29 cellular contexts compared by ENCODE assay signal in the genomic region with DNA sequence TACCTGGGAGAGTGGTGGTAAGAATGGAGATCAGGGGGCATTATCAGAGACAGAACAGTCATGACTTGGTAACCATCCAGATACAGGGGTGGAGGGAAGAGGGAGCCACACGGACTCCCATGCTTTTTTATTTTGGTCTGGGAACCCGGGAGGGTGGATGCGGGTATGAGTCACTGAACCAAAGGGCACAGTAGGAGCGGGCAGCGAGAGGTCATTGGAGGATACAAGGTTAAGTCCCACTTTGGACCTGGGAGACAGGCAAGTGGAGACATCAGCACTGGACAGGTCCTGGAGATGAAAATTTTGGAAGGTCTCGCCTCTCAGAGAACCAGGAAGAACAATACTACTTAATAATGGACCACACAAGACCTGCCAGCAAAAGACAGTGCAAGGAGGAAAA. TPM values are rescaled to one million over a fixed set of nuclear protein-coding genes. Genes with fewer than 3 reads are reported as not detected.
DNase-seq lines count a peak whose midpoint lies in the region; ATAC-seq and TF ChIP-seq lines count a peak whose summit lies in the region.
"Had no signal": no experiment of that assay in that cellular context is flagged by ENCODE, and none has a peak within 500 bp of the region (broad histone marks: within the 10 kb centered on the region; RNA-seq: fewer than 3 reads in every experiment).

No MANE protein-coding gene starts in this region.

- TF ChIP-seq POLR2A in right lobe of liver (IDR thresholded peaks at IDR 0.05), result no peak

- 49% methylated on average over 5 of the region's 6 CpGs for WGBS in right lobe of liver (ENCODE audit: insufficient coverage, low coverage, low lambda C conversion rate, missing lambda C conversion rate)

- H3K4me3 ChIP-seq in right lobe of liver (no peak overlapping the region), MM.1S (ENCODE audit: low read length) (no peak overlapping the region)
- H3K4me3 ChIP-seq: BLaER1 treated with 17β-estradiol and CSF1 and Interleukin-3, amounts not matched to agents 10 nM and 100 nM; colonic mucosa; sigmoid colon; tibial nerve had no signal

- intact Hi-C loops in left ventricle myocardium superior (cut with micrococcal nuclease), result no loop called here
- intact Hi-C loops in cardiac septum (cut with DNase I), result no loop called here
- intact Hi-C loops in right lobe of liver (cut with DNase I), result no loop called here

- H3K27ac ChIP-seq in right lobe of liver (no peak overlapping the region), MM.1S (ENCODE audit: low read length) (no peak overlapping the region)
- H3K27ac ChIP-seq: BLaER1 treated with 17β-estradiol and CSF1 and Interleukin-3, amounts not matched to agents 10 nM and 100 nM; colonic mucosa; epithelial cell of prostate; neutrophil; sigmoid colon; tibial nerve had no signal

- H3K4me1 ChIP-seq in right lobe of liver (peaks cover 0 to 39% (median 10%) of the 10 kb centered on the region in 4 donors), MM.1S (ENCODE audit: low read length) (no peaks in the 10 kb centered on the region)

- H3K9ac ChIP-seq in MM.1S (ENCODE audit: low read length), result no peak overlapping the region
- H3K9ac ChIP-seq: BLaER1 treated with 17β-estradiol and CSF1 and Interleukin-3, amounts not matched to agents 10 nM and 100 nM had no signal

- no peak overlapping the region for H2AFZ ChIP-seq in MM.1S (ENCODE audit: low read length)

- H3K36me3 ChIP-seq in right lobe of liver (no peaks in the 10 kb centered on the region), MM.1S (replicated peaks; ENCODE audit: insufficient read depth, low read length) (no peaks in the 10 kb centered on the region)
- H3K36me3 ChIP-seq: colonic mucosa, neutrophil had no signal

- H4K20me1 ChIP-seq in MM.1S (ENCODE audit: insufficient read depth, low read length), result no peaks in the 10 kb centered on the region

- ATAC-seq in left ventricle myocardium superior, result peak; percentile 46
- peak; percentile 37 to 87 (median 60) for ATAC-seq in right lobe of liver
- ATAC-seq: activated CD4-positive, CD25-positive, alpha-beta regulatory T cell treated with anti-CD3 and anti-CD28 coated beads, Interleukin-2, amount 50 U/mL, for 24 hours; stimulated activated effector memory CD8-positive, alpha-beta T cell treated with anti-CD3 and anti-CD28 coated beads, Interleukin-12 subunit alpha, Interleukin-12 subunit beta, amount 100 ng/mL, for 72 hours had no signal

- peaks cover 74% of the 10 kb centered on the region for H3K79me2 ChIP-seq in MM.1S (ENCODE audit: low read length)

- H3K27me3 ChIP-seq in right lobe of liver (no peaks in the 10 kb centered on the region), MM.1S (replicated peaks; ENCODE audit: insufficient read depth, low read length) (no peaks in the 10 kb centered on the region)
- H3K27me3 ChIP-seq: BLaER1 treated with 17β-estradiol and CSF1 and Interleukin-3, amounts not matched to agents 10 nM and 100 nM; colonic mucosa; neutrophil; sigmoid colon; tibial nerve had no signal

- no peaks in the 10 kb centered on the region for H3K9me2 ChIP-seq in MM.1S (replicated peaks; ENCODE audit: insufficient read depth, low read length)

- DNase-seq in left ventricle myocardium superior (no peak), cardiac septum (ENCODE audit: low spot score) (no peak), M059J (ENCODE audit: low read depth) (peak; percentile 57), right lobe of liver (peak in 1 of 3 donors; percentile 62), NCI-H1092 (lab: John Stamatoyannopoulos, UW) (no peak), MM.1S (no peak)
- no peak for DNase-seq in stimulated activated CD4-positive, alpha-beta T cell treated with anti-CD3 and anti-CD28 coated beads, Interleukin-4, amount 100 ng/mL, for 4 hours
- DNase-seq: activated CD4-positive, alpha-beta T cell treated with anti-CD3 and anti-CD28 coated beads, Interleukin-2, amount 50 U/mL, for 48 hours; activated gamma-delta T cell treated with Interleukin-2 at 50 U/mL for 16 hours; activated T-cell treated with anti-CD3 and anti-CD28 coated beads, Interleukin-2, amount 50 U/mL, for 48 hours; DMS79 treated with DMSO at 0.1 percent for 48 hours; effector CD4-positive, alpha-beta T cell; GF-D8; immature natural killer cell; mesendoderm; naive B cell; NCI-H1105 treated with DMSO at 0.1 percent for 48 hours; NCI-H187 treated with DMSO at 0.1 percent for 48 hours; NCI-H2171; NCI-H510A; sigmoid colon had no signal

- H3F3A ChIP-seq in MM.1S (ENCODE audit: insufficient read depth, low read length), result no peaks in the 10 kb centered on the region

- no peaks in the 10 kb centered on the region for H3K9me3 ChIP-seq in right lobe of liver
- H3K9me3 ChIP-seq in MM.1S (replicated peaks; ENCODE audit: insufficient read depth, low read length), result no peaks in the 10 kb centered on the region
- H3K9me3 ChIP-seq: BLaER1 treated with 17β-estradiol and CSF1 and Interleukin-3, amounts not matched to agents 10 nM and 100 nM; colonic mucosa; neutrophil; sigmoid colon; tibial nerve had no signal

- H3K4me2 ChIP-seq in MM.1S (ENCODE audit: low read depth, low read length), result no peak overlapping the region

- TF ChIP-seq CTCF in right lobe of liver (IDR thresholded peaks at IDR 0.05) (no peak), MM.1S (IDR thresholded peaks at IDR 0.05; ENCODE audit: low read length) (no peak)

RNA-seq across cellular contexts. Expression of a gene that starts 6.7 kb away (rescaled TPM):
- total RNA-seq in left ventricle myocardium superior (63.8 TPM), cardiac septum (39.6 TPM), right lobe of liver (10 to 100 TPM; 19.4 to 44.5 (median 30.2) TPM)
- total RNA-seq in M059J (2014; rRNA removed; shearing (Covaris generic)), result 30.8 and 32.1 TPM in 2 replicates

RNA-seq across cellular contexts. Expression of a gene that starts 31.2 kb away (rescaled TPM):
- total RNA-seq in left ventricle myocardium superior, result 1.7 TPM
- 1.0 TPM for total RNA-seq in cardiac septum
- 0.07 TPM in 1 of 2 replicates, not detected in the other for total RNA-seq in M059J (2014; rRNA removed; shearing (Covaris generic))
- total RNA-seq in right lobe of liver, result under 1 TPM; 0.05 to 0.33 (median 0.19) TPM
- total RNA-seq: bronchial epithelial cell had no signal
